Comparison of ENCODE assay signal across 8 cellular contexts in genomic region chr6:91081452-91082067, GRCh38.
A peak's percentile ranks its signal among the peaks of the same experiment; 100 is the strongest.
DNase-seq lines count a peak whose midpoint lies in the region; ATAC-seq and TF ChIP-seq lines count a peak whose summit lies in the region.

No MANE protein-coding gene starts in this region.

- CTCF ChIA-PET in GM10248 (lab: Yijun Ruan, JAX), result interaction anchor here (0.7 to 2.8 kb wide), 32 partner anchors 8 to 1565 kb away, joined by 3 to 15 read pairs (median 4); no protein-coding TSS in a partner anchor

- no peaks in the 10 kb centered on the region for H3K36me3 ChIP-seq in H7 (replicated peaks; ENCODE audit: control insufficient read depth, insufficient read depth, low read length)

- peak; percentile 72 for TF ChIP-seq CTCF in GM10248 (IDR thresholded peaks at IDR 0.05; ENCODE audit: control extremely low read depth, extremely low read depth, low read depth, missing control alignments)

- H3K27me3 ChIP-seq in H7 (ENCODE audit: control insufficient read depth, insufficient read depth, low read length), result no peaks in the 10 kb centered on the region

- peak; percentile 44 for DNase-seq in GM10248 (ENCODE audit: extremely low spot score)
- peak; percentile 15 for DNase-seq in H7
- DNase-seq in NCI-H1105 treated with DMSO at 0.1 percent for 48 hours (lab: John Stamatoyannopoulos, UW), result peak; percentile 74
- peak; percentile 60 for DNase-seq in SKM-1 (lab: John Stamatoyannopoulos, UW; ENCODE audit: unreplicated experiment)
- DNase-seq in foreskin melanocyte, result peak; percentile 67
- peak; percentile 31 for DNase-seq in putamen (ENCODE audit: low spot score)
- DNase-seq in stimulated activated CD4-positive, alpha-beta T cell treated with anti-CD3 and anti-CD28 coated beads, Interleukin-12 subunit alpha, Interleukin-12 subunit beta, amount 100 ng/mL, for 4 hours, result no peak

- H3K4me3 ChIP-seq in H7 (ENCODE audit: insufficient read depth, low read depth, low read length), result no peak overlapping the region

- POLR2A ChIA-PET in GM10248 (lab: Yijun Ruan, JAX), result no interaction called here

- no peak for ATAC-seq in GM21619 (IDR thresholded peaks at IDR 0.05; ENCODE audit: unreplicated experiment)
